19 cellular contexts compared by ENCODE assay signal in the genomic region with DNA sequence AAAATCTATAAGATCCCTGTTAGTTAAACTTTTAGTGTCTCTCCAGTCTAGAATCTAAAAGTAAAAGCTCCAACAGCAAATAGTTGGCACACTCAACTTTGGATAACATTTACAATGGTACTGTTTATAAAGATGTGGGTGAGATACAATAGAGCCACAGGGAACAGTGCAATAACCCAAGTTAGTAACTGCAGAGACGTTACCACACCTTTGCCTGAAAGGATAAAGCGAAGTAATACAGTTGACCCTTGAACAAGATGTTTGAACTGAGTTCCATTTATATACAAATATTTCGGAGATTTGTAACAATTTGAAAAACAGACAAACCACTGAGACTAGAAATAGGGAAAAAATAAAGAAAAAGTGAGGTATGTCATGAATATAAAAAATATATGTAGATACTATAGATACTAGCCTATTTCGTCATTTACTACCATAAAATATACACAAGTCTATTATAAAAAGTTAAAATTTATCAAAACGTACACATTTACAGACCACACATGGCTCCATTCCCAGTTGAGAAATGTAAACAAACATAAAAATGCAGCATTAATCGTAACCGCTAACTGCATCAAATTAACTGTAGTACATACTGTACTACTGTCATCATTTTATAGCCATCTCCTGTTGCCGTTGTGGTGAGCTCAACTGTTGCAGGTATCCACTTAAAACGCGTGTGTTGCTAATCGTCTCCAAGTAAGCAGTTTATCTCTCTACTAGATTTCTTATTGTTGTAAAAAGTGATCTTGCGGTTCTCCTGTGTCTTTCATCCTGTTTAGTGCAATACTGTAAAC.
"Had no signal": no experiment of that assay in that cellular context is flagged by ENCODE, and none has a peak within 500 bp of the region (broad histone marks: within the 10 kb centered on the region; RNA-seq: fewer than 3 reads in every experiment).

No MANE protein-coding gene starts in this region.

- H3K4me1 ChIP-seq: right atrium auricular region had no signal

- DNase-seq: activated CD4-positive, alpha-beta T cell treated with anti-CD3 and anti-CD28 coated beads, Interleukin-2, amount 50 U/mL, for 4 hours; activated CD4-positive, CD25-positive, alpha-beta regulatory T cell treated with anti-CD3 and anti-CD28 coated beads, Interleukin-2, amount 50 U/mL, for 72 hours; activated naive CD4-positive, alpha-beta T cell treated with Interleukin-2 at 50 U/mL for 16 hours; activated T-cell treated with anti-CD3 and anti-CD28 coated beads for 4 hours; aorta; dorsolateral prefrontal cortex; erythroblast; hippocampal formation; kidney; left ventricle myocardium superior; mesenchymal stem cell; nucleus accumbens; stimulated activated CD4-positive, alpha-beta T cell treated with anti-CD3 and anti-CD28 coated beads, Interleukin-4, amount 100 ng/mL, for 4 hours; stimulated activated CD8-positive, alpha-beta memory T cell treated with anti-CD3 and anti-CD28 coated beads, Interleukin-4, amount 100 ng/mL, for 48 hours; stimulated activated naive CD8-positive, alpha-beta T cell treated with anti-CD3 and anti-CD28 coated beads, Interleukin-15, Interleukin-2, amounts not matched to agents 100 U/mL and 50 U/mL, for 24 hours; T-cell; T1000; trophoblast cell had no signal

- H3K27ac ChIP-seq: dorsolateral prefrontal cortex, right atrium auricular region had no signal

- H3K27me3 ChIP-seq: right atrium auricular region had no signal

- H3K4me3 ChIP-seq: dorsolateral prefrontal cortex, right atrium auricular region had no signal

- H3K36me3 ChIP-seq: right atrium auricular region had no signal

- H3K9me3 ChIP-seq: right atrium auricular region had no signal

- ATAC-seq: left ventricle myocardium superior; stimulated activated naive CD8-positive, alpha-beta T cell treated with anti-CD3 and anti-CD28 coated beads, Interleukin-15, Interleukin-2, amounts not matched to agents 100 U/mL and 50 U/mL, for 24 hours; T-cell had no signal
